In the genomic region with DNA sequence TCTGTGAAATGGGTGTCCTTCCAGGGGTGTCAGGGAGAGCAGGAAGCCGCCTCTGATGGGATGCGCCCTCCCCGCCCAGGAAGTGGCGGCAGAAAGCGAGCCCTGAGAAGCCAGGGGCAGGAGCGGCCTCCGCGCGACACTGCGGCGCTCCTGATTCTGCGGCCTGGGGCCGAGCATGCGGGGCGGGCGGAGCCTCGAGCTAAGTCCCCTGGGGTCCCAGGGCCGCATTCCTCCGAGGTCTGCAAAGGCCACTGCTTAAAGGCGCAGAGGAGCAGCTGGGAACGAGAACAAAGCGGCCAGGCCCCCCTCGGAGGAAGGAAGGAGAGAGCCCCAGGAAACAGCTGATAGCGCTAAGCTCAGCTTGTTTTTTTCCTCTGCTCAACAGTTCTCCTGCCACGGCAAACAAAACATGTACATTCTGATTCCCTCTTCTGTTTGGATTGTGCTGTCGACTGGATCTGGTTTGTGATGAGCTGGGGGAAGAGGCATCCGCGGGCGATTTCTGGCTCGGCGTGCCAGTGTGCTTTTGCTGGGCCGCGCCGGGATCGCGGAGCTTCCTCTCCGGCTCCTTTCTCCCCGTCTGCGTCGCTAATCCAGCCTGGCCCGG, we compare ENCODE assay signal across 8 cellular contexts. TPM values are rescaled to one million over a fixed set of nuclear protein-coding genes. Genes with fewer than 3 reads are reported as not detected.
A peak's percentile ranks its signal among the peaks of the same experiment; 100 is the strongest.
DNase-seq lines count a peak whose midpoint lies in the region; ATAC-seq and TF ChIP-seq lines count a peak whose summit lies in the region.

No MANE protein-coding gene starts in this region.

- H3K27me3 ChIP-seq in CD8-positive, alpha-beta T cell (ENCODE audit: insufficient read depth, low read length) = no peaks in the 10 kb centered on the region
- no peaks in the 10 kb centered on the region for H3K27me3 ChIP-seq in effector memory CD4-positive, alpha-beta T cell (replicated peaks; ENCODE audit: control insufficient read depth, insufficient read depth, low read length, poor library complexity, severe bottlenecking)

- no peaks in the 10 kb centered on the region for H3K36me3 ChIP-seq in CD8-positive, alpha-beta T cell (ENCODE audit: insufficient read depth, low read length)
- H3K36me3 ChIP-seq in effector memory CD4-positive, alpha-beta T cell (ENCODE audit: control insufficient read depth, insufficient read depth, low read length) = no peaks in the 10 kb centered on the region

- peaks cover 51% of the 10 kb centered on the region for H3K4me1 ChIP-seq in CD8-positive, alpha-beta T cell (ENCODE audit: insufficient read depth, low read length)
- peaks cover 36% of the 10 kb centered on the region for H3K4me1 ChIP-seq in effector memory CD4-positive, alpha-beta T cell (ENCODE audit: control insufficient read depth, insufficient read depth, low read length, poor library complexity, severe bottlenecking)

- H3K4me1 Mint-ChIP-seq in CD8-positive, alpha-beta T cell (ENCODE audit: low read depth) = peaks cover 58% of the 10 kb centered on the region
- peaks cover 44% of the 10 kb centered on the region for H3K4me1 Mint-ChIP-seq in activated CD4-positive, alpha-beta T cell treated with anti-CD3 and anti-CD28 coated beads, Interleukin-2, amount 10 ng/mL, durations not matched to agents 24 days and 14 days
- H3K4me1 Mint-ChIP-seq in stimulated activated naive B cell treated with anti-CD40 and anti-IgM and Interleukin-4, amounts not matched to agents 10 μg/mL and 1 μg/mL and 100 μg/mL, for 72 hours = peaks cover 39 to 42% of the 10 kb centered on the region in 2 donors

- H3K27me3 Mint-ChIP-seq in CD8-positive, alpha-beta T cell (ENCODE audit: low read depth) = no peaks in the 10 kb centered on the region
- peaks cover 2% of the 10 kb centered on the region for H3K27me3 Mint-ChIP-seq in activated CD4-positive, alpha-beta T cell treated with anti-CD3 and anti-CD28 coated beads, Interleukin-2, amount 10 ng/mL, durations not matched to agents 24 days and 14 days
- peaks cover 0 to 5% of the 10 kb centered on the region in 2 donors for H3K27me3 Mint-ChIP-seq in stimulated activated naive B cell treated with anti-CD40 and anti-IgM and Interleukin-4, amounts not matched to agents 10 μg/mL and 1 μg/mL and 100 μg/mL, for 72 hours

- H3K4me3 ChIP-seq in CD8-positive, alpha-beta T cell (ENCODE audit: low read depth, low read length) = peak overlapping the region; percentile 42
- H3K4me3 ChIP-seq in effector memory CD4-positive, alpha-beta T cell (ENCODE audit: insufficient read depth, low read depth, low read length, poor library complexity, severe bottlenecking) = peak overlapping the region; percentile 59

- H3K4me3 Mint-ChIP-seq in CD8-positive, alpha-beta T cell = peak overlapping the region; percentile 91
- peak overlapping the region; percentile 84 for H3K4me3 Mint-ChIP-seq in activated CD4-positive, alpha-beta T cell treated with anti-CD3 and anti-CD28 coated beads, Interleukin-2, amount 10 ng/mL, durations not matched to agents 24 days and 14 days
- peak overlapping the region; percentile 77 to 84 for H3K4me3 Mint-ChIP-seq in stimulated activated naive B cell treated with anti-CD40 and anti-IgM and Interleukin-4, amounts not matched to agents 10 μg/mL and 1 μg/mL and 100 μg/mL, for 72 hours

- intact Hi-C loops in CD8-positive, alpha-beta T cell (cut with DNase I, micrococcal nuclease) = loop anchor here in 1 of 2 experiments (1.0 kb wide), 1 partner anchor 78 kb away; no protein-coding TSS in a partner anchor
- intact Hi-C loops in activated CD4-positive, alpha-beta T cell treated with anti-CD3 and anti-CD28 coated beads, Interleukin-2, amount 10 ng/mL, durations not matched to agents 24 days and 14 days (cut with micrococcal nuclease) = loop anchor here (5.0 kb wide), 3 partner anchors 95 to 650 kb away; partner anchors contain the start of genes TFDP2 and XRN1

- H3K27ac Mint-ChIP-seq in CD8-positive, alpha-beta T cell = peak overlapping the region; percentile 98
- peak overlapping the region; percentile 100 for H3K27ac Mint-ChIP-seq in activated CD4-positive, alpha-beta T cell treated with anti-CD3 and anti-CD28 coated beads, Interleukin-2, amount 10 ng/mL, durations not matched to agents 24 days and 14 days
- peak overlapping the region; percentile 95 for H3K27ac Mint-ChIP-seq in stimulated activated naive B cell treated with anti-CD40 and anti-IgM and Interleukin-4, amounts not matched to agents 10 μg/mL and 1 μg/mL and 100 μg/mL, for 72 hours

- peak in 5 of 7 experiments; percentile 22 to 49 (median 31) for DNase-seq in CD8-positive, alpha-beta T cell
- DNase-seq in activated CD4-positive, alpha-beta T cell treated with anti-CD3 and anti-CD28 coated beads, Interleukin-2, amount 10 ng/mL, durations not matched to agents 24 days and 14 days = peak; percentile 84
- peak in 1 of 3 donors; percentile 8 for DNase-seq in effector memory CD4-positive, alpha-beta T cell
- peak; percentile 27 for DNase-seq in medulla oblongata (ENCODE audit: extremely low spot score)
- DNase-seq in stimulated activated naive B cell treated with anti-CD40 and anti-IgM and Interleukin-4, amounts not matched to agents 10 μg/mL and 1 μg/mL and 100 μg/mL, for 72 hours = peak; percentile 21

- ATAC-seq in CD8-positive, alpha-beta T cell = peak; percentile 30
- ATAC-seq in HG02678 (IDR thresholded peaks at IDR 0.05; ENCODE audit: unreplicated experiment) (peak; percentile 21), GM18858 (IDR thresholded peaks at IDR 0.05; ENCODE audit: unreplicated experiment) (no peak), GM18867 (IDR thresholded peaks at IDR 0.05; ENCODE audit: unreplicated experiment) (no peak)
- peak; percentile 28 to 35 for ATAC-seq in stimulated activated naive B cell treated with anti-CD40 and anti-IgM and Interleukin-4, amounts not matched to agents 10 μg/mL and 1 μg/mL and 100 μg/mL, for 72 hours (replicated peaks)

- H3K9me3 ChIP-seq in CD8-positive, alpha-beta T cell (ENCODE audit: low read length) = no peaks in the 10 kb centered on the region
- no peaks in the 10 kb centered on the region for H3K9me3 ChIP-seq in effector memory CD4-positive, alpha-beta T cell (ENCODE audit: control insufficient read depth, low read length)

- no peaks in the 10 kb centered on the region for H3K9me3 Mint-ChIP-seq in CD8-positive, alpha-beta T cell
- no peaks in the 10 kb centered on the region for H3K9me3 Mint-ChIP-seq in activated CD4-positive, alpha-beta T cell treated with anti-CD3 and anti-CD28 coated beads, Interleukin-2, amount 10 ng/mL, durations not matched to agents 24 days and 14 days
- H3K9me3 Mint-ChIP-seq in stimulated activated naive B cell treated with anti-CD40 and anti-IgM and Interleukin-4, amounts not matched to agents 10 μg/mL and 1 μg/mL and 100 μg/mL, for 72 hours = no peaks in the 10 kb centered on the region

- no peaks in the 10 kb centered on the region for H3K36me3 Mint-ChIP-seq in CD8-positive, alpha-beta T cell
- no peaks in the 10 kb centered on the region for H3K36me3 Mint-ChIP-seq in activated CD4-positive, alpha-beta T cell treated with anti-CD3 and anti-CD28 coated beads, Interleukin-2, amount 10 ng/mL, durations not matched to agents 24 days and 14 days (ENCODE audit: low read depth)
- no peaks in the 10 kb centered on the region for H3K36me3 Mint-ChIP-seq in stimulated activated naive B cell treated with anti-CD40 and anti-IgM and Interleukin-4, amounts not matched to agents 10 μg/mL and 1 μg/mL and 100 μg/mL, for 72 hours

- CTCF ChIA-PET in CD8-positive, alpha-beta T cell (lab: Charles Lee) = interaction anchor here (1.2 to 2.4 kb wide), 4 partner anchors 59 to 116 kb away, joined by 3 to 23 read pairs (median 7); partner anchors contain the start of gene RNF7

- H3K27ac ChIP-seq in CD8-positive, alpha-beta T cell (ENCODE audit: low read depth, low read length) = peak overlapping the region; percentile 64
- peak overlapping the region; percentile 81 for H3K27ac ChIP-seq in effector memory CD4-positive, alpha-beta T cell (ENCODE audit: insufficient read depth, low read length, poor library complexity, severe bottlenecking)

- POLR2A ChIA-PET in CD8-positive, alpha-beta T cell (lab: Charles Lee) = interaction anchor here (0.9 to 3.1 kb wide), 14 partner anchors 9 to 310 kb away, joined by 3 to 33 read pairs (median 4); partner anchors contain the start of genes ATP1B3 and RNF7

- no peak for TF ChIP-seq CTCF in CD8-positive, alpha-beta T cell (IDR thresholded peaks at IDR 0.05)

RNA-seq across cellular contexts. Expression of gene GRK7, which starts 34.1 kb away (rescaled TPM):
- total RNA-seq in CD8-positive, alpha-beta T cell = under 1 TPM in 1 of 2 experiments, not detected in 1; 0.16 TPM
- total RNA-seq in activated CD4-positive, alpha-beta T cell treated with anti-CD3 and anti-CD28 coated beads, Interleukin-2, amount 10 ng/mL, durations not matched to agents 24 days and 14 days = not detected in 2 replicates

RNA-seq across cellular contexts. Expression of gene RNF7, which starts 59.2 kb away (rescaled TPM):
- total RNA-seq in CD8-positive, alpha-beta T cell = 10 to 100 TPM; 82.8 to 83.9 TPM
- total RNA-seq in activated CD4-positive, alpha-beta T cell treated with anti-CD3 and anti-CD28 coated beads, Interleukin-2, amount 10 ng/mL, durations not matched to agents 24 days and 14 days = 67.3 and 72.5 TPM in 2 replicates

Comparison
In these comparisons a context has a peak if more than half of its experiments do, and no peak if none do; other contexts are left out.
1. ATAC-seq: peak in CD8-positive, alpha-beta T cell (single experiment), HG02678 (single experiment) and stimulated activated naive B cell treated with anti-CD40 and anti-IgM and Interleukin-4, amounts not matched to agents 10 μg/mL and 1 μg/mL and 100 μg/mL, for 72 hours (2 of 2); none in GM18858 (single experiment) and GM18867 (single experiment).
2. Peak in every context shown above with its lines, with median percentiles within 50 percentile points of each other: H3K27ac Mint-ChIP-seq and H3K4me3 Mint-ChIP-seq.